ENCODE assay signal across 8 cellular contexts in genomic region chr7:149459201-149459539, GRCh38. TPM values are rescaled to one million over a fixed set of nuclear protein-coding genes. Genes with fewer than 3 reads are reported as not detected.
A peak's percentile ranks its signal among the peaks of the same experiment; 100 is the strongest.
DNase-seq lines count a peak whose midpoint lies in the region; ATAC-seq and TF ChIP-seq lines count a peak whose summit lies in the region.

No MANE protein-coding gene starts in this region.

- peaks cover 2 to 29% of the 10 kb centered on the region in 2 donors for H3K27me3 ChIP-seq in left lung
- no peaks in the 10 kb centered on the region for H3K27me3 ChIP-seq in suprapubic skin

- 39% methylated on average over 4 of the region's 17 CpGs for WGBS in suprapubic skin

- H3K9me3 Mint-ChIP-seq in activated CD4-positive, alpha-beta T cell treated with anti-CD3 and anti-CD28 coated beads, Interleukin-2, amount 10 ng/mL, durations not matched to agents 7 days and 5 days = no peaks in the 10 kb centered on the region
- no peaks in the 10 kb centered on the region for H3K9me3 Mint-ChIP-seq in activated naive CD8-positive, alpha-beta T cell treated with anti-CD3 and anti-CD28 coated beads for 36 hours

- peaks cover 12% of the 10 kb centered on the region for H3K36me3 Mint-ChIP-seq in activated CD4-positive, alpha-beta T cell treated with anti-CD3 and anti-CD28 coated beads, Interleukin-2, amount 10 ng/mL, durations not matched to agents 7 days and 5 days (ENCODE audit: low read depth)
- H3K36me3 Mint-ChIP-seq in activated naive CD8-positive, alpha-beta T cell treated with anti-CD3 and anti-CD28 coated beads for 36 hours = peaks cover 5% of the 10 kb centered on the region

- no peak for DNase-seq in activated CD4-positive, alpha-beta T cell treated with anti-CD3 and anti-CD28 coated beads, Interleukin-2, amount 10 ng/mL, durations not matched to agents 7 days and 5 days
- no peak for DNase-seq in activated CD4-positive, alpha-beta T cell treated with anti-CD3 and anti-CD28 coated beads for 1 hour
- no peak for DNase-seq in activated naive CD8-positive, alpha-beta T cell treated with anti-CD3 and anti-CD28 coated beads for 36 hours
- no peak for DNase-seq in left lung
- DNase-seq in suprapubic skin (ENCODE audit: low spot score in 2 of 2) = no peak
- no peak for DNase-seq in central memory CD4-positive, alpha-beta T cell
- no peak for DNase-seq in T1000 (lab: John Stamatoyannopoulos, UW)
- DNase-seq in NCI-H226 = no peak

- H3K36me3 ChIP-seq in left lung (peaks cover 0 to 28% of the 10 kb centered on the region in 2 donors), suprapubic skin (peaks cover 18% of the 10 kb centered on the region)

- no peak for ATAC-seq in left lung

- intact Hi-C loops in left lung (cut with DNase I) = no loop called here

- H3K27me3 Mint-ChIP-seq in activated CD4-positive, alpha-beta T cell treated with anti-CD3 and anti-CD28 coated beads, Interleukin-2, amount 10 ng/mL, durations not matched to agents 7 days and 5 days = peaks cover 7% of the 10 kb centered on the region
- H3K27me3 Mint-ChIP-seq in activated naive CD8-positive, alpha-beta T cell treated with anti-CD3 and anti-CD28 coated beads for 36 hours = no peaks in the 10 kb centered on the region

- peak overlapping the region; percentile 69 for H3K27ac Mint-ChIP-seq in activated CD4-positive, alpha-beta T cell treated with anti-CD3 and anti-CD28 coated beads, Interleukin-2, amount 10 ng/mL, durations not matched to agents 7 days and 5 days
- peak overlapping the region; percentile 60 for H3K27ac Mint-ChIP-seq in activated naive CD8-positive, alpha-beta T cell treated with anti-CD3 and anti-CD28 coated beads for 36 hours

- peak overlapping the region; percentile 71 for H3K4me3 Mint-ChIP-seq in activated CD4-positive, alpha-beta T cell treated with anti-CD3 and anti-CD28 coated beads, Interleukin-2, amount 10 ng/mL, durations not matched to agents 7 days and 5 days
- H3K4me3 Mint-ChIP-seq in activated naive CD8-positive, alpha-beta T cell treated with anti-CD3 and anti-CD28 coated beads for 36 hours = peak overlapping the region; percentile 74

- H3K4me3 ChIP-seq in left lung = peak overlapping the region; percentile 46 to 60
- peak overlapping the region; percentile 77 for H3K4me3 ChIP-seq in suprapubic skin

- TF ChIP-seq POLR2A in suprapubic skin (IDR thresholded peaks at IDR 0.05) = no peak

- no peak overlapping the region for H3K27ac ChIP-seq in left lung
- H3K27ac ChIP-seq in suprapubic skin = no peak overlapping the region

- POLR2A ChIA-PET in activated CD4-positive, alpha-beta T cell treated with anti-CD3 and anti-CD28 coated beads, Interleukin-2, amount 10 ng/mL, durations not matched to agents 7 days and 5 days (lab: Charles Lee) = no interaction called here

- TF ChIP-seq CTCF in left lung (IDR thresholded peaks at IDR 0.05) = no peak
- TF ChIP-seq CTCF in suprapubic skin (IDR thresholded peaks at IDR 0.05) = no peak

- no peaks in the 10 kb centered on the region for H3K9me3 ChIP-seq in left lung
- H3K9me3 ChIP-seq in suprapubic skin = no peaks in the 10 kb centered on the region

- CTCF ChIA-PET in activated CD4-positive, alpha-beta T cell treated with anti-CD3 and anti-CD28 coated beads, Interleukin-2, amount 10 ng/mL, durations not matched to agents 7 days and 5 days (lab: Charles Lee) = interaction anchor here (0.7 to 0.8 kb wide), 2 partner anchors 37 to 165 kb away, joined by 3 read pairs; no protein-coding TSS in a partner anchor

- peaks cover 24% of the 10 kb centered on the region for H3K4me1 Mint-ChIP-seq in activated CD4-positive, alpha-beta T cell treated with anti-CD3 and anti-CD28 coated beads, Interleukin-2, amount 10 ng/mL, durations not matched to agents 7 days and 5 days
- H3K4me1 Mint-ChIP-seq in activated naive CD8-positive, alpha-beta T cell treated with anti-CD3 and anti-CD28 coated beads for 36 hours = peaks cover 19% of the 10 kb centered on the region

- TF ChIP-seq EP300 in suprapubic skin (IDR thresholded peaks at IDR 0.05) = no peak

- H3K4me1 ChIP-seq in left lung (peaks cover 4 to 23% of the 10 kb centered on the region in 2 donors), suprapubic skin (peaks cover 36% of the 10 kb centered on the region)

RNA-seq across cellular contexts. Expression of gene ZNF777, which starts 1.7 kb away (rescaled TPM):
- 10 to 100 TPM; 14.9 to 15.1 TPM for total RNA-seq in activated CD4-positive, alpha-beta T cell treated with anti-CD3 and anti-CD28 coated beads, Interleukin-2, amount 10 ng/mL, durations not matched to agents 7 days and 5 days
- total RNA-seq in activated naive CD8-positive, alpha-beta T cell treated with anti-CD3 and anti-CD28 coated beads for 36 hours = 10 to 100 TPM; 18.9 to 19.3 TPM
- 1 to 10 TPM; 9.3 to 9.5 TPM for total RNA-seq in left lung
- total RNA-seq in suprapubic skin = 10 to 100 TPM; 11.6 to 16.4 (median 14.9) TPM

RNA-seq across cellular contexts. Expression of gene ZNF746, which starts 38.4 kb away (rescaled TPM):
- total RNA-seq in activated CD4-positive, alpha-beta T cell treated with anti-CD3 and anti-CD28 coated beads, Interleukin-2, amount 10 ng/mL, durations not matched to agents 7 days and 5 days = 10 to 100 TPM; 21.0 to 21.9 TPM
- total RNA-seq in activated naive CD8-positive, alpha-beta T cell treated with anti-CD3 and anti-CD28 coated beads for 36 hours = 10 to 100 TPM; 16.1 to 16.4 TPM
- total RNA-seq in left lung = 10 to 100 TPM; 19.9 to 22.9 TPM
- 10 to 100 TPM; 18.1 to 28.1 (median 22.0) TPM for total RNA-seq in suprapubic skin
